Comparison of ENCODE assay signal across 25 cellular contexts in genomic region chr14:43143106-43143505, GRCh38.
"Had no signal": no experiment of that assay in that cellular context is flagged by ENCODE, and none has a peak within 500 bp of the region (broad histone marks: within the 10 kb centered on the region; RNA-seq: fewer than 3 reads in every experiment).

No MANE protein-coding gene starts in this region.

- H3K4me3 ChIP-seq: left lung, lower lobe of right lung, neural progenitor cell, ovary, right atrium auricular region, right lobe of liver, smooth muscle cell, tibial nerve, uterus had no signal

- H3K4me2 ChIP-seq: neural progenitor cell, smooth muscle cell had no signal

- DNase-seq: hippocampal formation; kidney; left colon; left lung; lower lobe of right lung; mammary epithelial cell; mesenchymal stem cell; naive thymus-derived CD8-positive, alpha-beta T cell; occipital lobe; ovary; right lobe of liver; stimulated activated CD4-positive, alpha-beta T cell treated with anti-CD3 and anti-CD28 coated beads, Interleukin-1b, Interleukin-23, amount 100 ng/mL, for 48 hours; stimulated activated CD4-positive, alpha-beta T cell treated with anti-CD3 and anti-CD28 coated beads, Interleukin-2, amount 100 ng/mL, for 48 hours; stimulated activated CD4-positive, alpha-beta T cell treated with anti-CD3 and anti-CD28 coated beads, Interleukin-4, amount 100 ng/mL, for 4 hours; stimulated activated CD8-positive, alpha-beta memory T cell treated with anti-CD3 and anti-CD28 coated beads, Interleukin-4, amount 100 ng/mL, for 48 hours; stimulated activated naive CD4-positive, alpha-beta T cell treated with Interleukin-2 at 50 U/mL for 16 hours; stimulated activated naive CD8-positive, alpha-beta T cell treated with anti-CD3 and anti-CD28 coated beads, Interleukin-15, amount 100 ng/mL, for 72 hours; substantia nigra; uterus had no signal

- H3K27ac ChIP-seq: left lung, lower lobe of right lung, neural progenitor cell, neutrophil, ovary, right atrium auricular region, right lobe of liver, tibial nerve, uterus had no signal

- ATAC-seq: left colon; left lung; lower lobe of right lung; naive thymus-derived CD8-positive, alpha-beta T cell; right lobe of liver; stimulated activated memory B cell treated with anti-CD40 and anti-IgM and Interleukin-4, amounts not matched to agents 10 μg/mL and 1 μg/mL and 100 μg/mL, for 72 hours; stimulated activated naive CD8-positive, alpha-beta T cell treated with anti-CD3 and anti-CD28 coated beads, Interleukin-15, amount 100 ng/mL, for 72 hours had no signal

- H3K27me3 ChIP-seq: left lung, neural progenitor cell, neutrophil, ovary, right atrium auricular region, right lobe of liver, tibial nerve, uterus had no signal

- H3K36me3 ChIP-seq: left lung, lower lobe of right lung, neural progenitor cell, neutrophil, ovary, right atrium auricular region, right lobe of liver, tibial nerve, uterus had no signal

- H2AFZ ChIP-seq: neural progenitor cell had no signal

- H3K9me3 ChIP-seq: left lung, lower lobe of right lung, neutrophil, ovary, right atrium auricular region, right lobe of liver, tibial nerve, uterus had no signal

- H3K4me1 ChIP-seq: left lung, lower lobe of right lung, neural progenitor cell, right atrium auricular region, right lobe of liver, tibial nerve, uterus had no signal
